18 cellular contexts compared by ENCODE assay signal in the genomic region with DNA sequence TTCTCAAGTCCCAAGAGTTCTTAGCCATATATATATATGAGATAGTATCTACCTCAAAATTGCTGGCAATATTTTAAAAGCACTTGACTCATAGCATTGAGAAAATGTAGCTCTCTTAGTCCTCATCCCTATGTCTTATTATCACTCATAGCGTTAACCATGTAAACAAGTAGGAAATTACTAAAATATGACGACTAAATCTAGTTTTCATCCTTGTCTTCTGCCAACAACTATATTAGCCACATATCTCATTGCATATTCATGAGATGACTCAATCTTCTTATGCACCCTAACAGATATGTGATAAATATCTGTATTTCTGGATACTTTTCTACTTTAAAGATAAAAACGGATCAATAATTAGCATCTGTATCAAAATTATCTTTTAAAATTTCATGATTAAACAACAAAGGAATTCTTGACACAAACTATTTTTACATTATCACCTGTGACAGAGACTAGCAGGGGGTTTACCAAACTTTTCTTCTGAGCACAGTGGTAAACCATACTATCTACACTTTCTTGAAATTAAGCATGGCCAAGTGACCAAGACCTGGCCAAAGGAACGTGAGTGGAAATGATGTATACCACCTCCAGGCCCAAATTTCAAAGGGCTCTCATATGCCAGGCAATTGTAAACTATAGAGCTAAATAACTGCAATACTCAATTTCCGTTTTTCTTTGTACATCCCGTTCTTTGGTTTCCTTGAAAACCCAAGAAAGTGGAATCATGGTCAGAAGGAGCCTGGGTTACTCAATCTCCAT.
"Had no signal": no experiment of that assay in that cellular context is flagged by ENCODE, and none has a peak within 500 bp of the region (broad histone marks: within the 10 kb centered on the region; RNA-seq: fewer than 3 reads in every experiment).

No MANE protein-coding gene starts in this region.

- DNase-seq: activated CD4-positive, alpha-beta T cell treated with anti-CD3 and anti-CD28 coated beads for 36 hours; activated CD4-positive, alpha-beta T cell treated with anti-CD3 and anti-CD28 coated beads, Interleukin-2, amount 50 U/mL, for 4 hours; activated CD8-positive, alpha-beta memory T cell treated with anti-CD3 and anti-CD28 coated beads for 24 hours; activated CD8-positive, alpha-beta memory T cell treated with anti-CD3 and anti-CD28 coated beads, Interleukin-2, amount 50 U/mL, for 4 hours; activated naive CD4-positive, alpha-beta T cell; activated T-cell treated with anti-CD3 and anti-CD28 coated beads, Interleukin-2, amount 50 U/mL, for 24 hours; adrenal gland; foreskin melanocyte; lower lobe of right lung; mesendoderm; mucosa of descending colon; posterior cingulate gyrus; right lobe of liver; stimulated activated CD4-positive, alpha-beta T cell treated with anti-CD3 and anti-CD28 coated beads, Interleukin-2, amount 100 ng/mL, for 24 hours; stomach; transverse colon; uterus had no signal

- FAIRE-seq: TTC549 had no signal
